In genomic region chr14:32472512-32473472, GRCh38 we compare ENCODE assay signal across 10 cellular contexts.
DNase-seq lines count a peak whose midpoint lies in the region; ATAC-seq, FAIRE-seq and TF ChIP-seq lines count a peak whose summit lies in the region.
"Had no signal": no experiment of that assay in that cellular context is flagged by ENCODE, and none has a peak within 500 bp of the region (broad histone marks: within the 10 kb centered on the region; RNA-seq: fewer than 3 reads in every experiment).

No MANE protein-coding gene starts in this region.

- H3K36me3 Mint-ChIP-seq in MCF 10A (ENCODE audit: insufficient read depth, unreplicated experiment), result peaks cover 10% of the 10 kb centered on the region

- no peak for ATAC-seq in HG03378 (IDR thresholded peaks at IDR 0.05; ENCODE audit: unreplicated experiment)
- ATAC-seq: activated CD8-positive, alpha-beta T cell treated with anti-CD3 and anti-CD28 coated beads for 36 hours had no signal

- peak overlapping the region; percentile 86 for H3K27ac Mint-ChIP-seq in MCF 10A (ENCODE audit: low read depth, unreplicated experiment)
- H3K27ac Mint-ChIP-seq: activated CD8-positive, alpha-beta T cell treated with anti-CD3 and anti-CD28 coated beads for 36 hours; B cell had no signal

- POLR2A ChIA-PET in MCF 10A (lab: Yijun Ruan, JAX), result interaction anchor here (0.6 to 5.2 kb wide), 26 partner anchors 19 to 1265 kb away, joined by 3 to 170 read pairs (median 4); partner anchors contain the start of genes ARHGAP5, DTD2 and HECTD1

- peaks cover 44% of the 10 kb centered on the region for H3K4me1 Mint-ChIP-seq in MCF 10A (ENCODE audit: insufficient read depth, unreplicated experiment)
- H3K4me1 Mint-ChIP-seq: B cell had no signal

- intact Hi-C loops in MCF 10A (cut with micrococcal nuclease), result loop anchor here (1.0 kb wide), 3 partner anchors 35 to 399 kb away; no protein-coding TSS in a partner anchor

- no peak for TF ChIP-seq CTCF in MCF 10A (IDR thresholded peaks at IDR 0.05; ENCODE audit: unreplicated experiment)

- peak; percentile 0 to 26 for DNase-seq in NCI-H2081 (lab: John Stamatoyannopoulos, UW)
- no peak for DNase-seq in NCI-H2081 treated with DMSO at 0.1 percent for 48 hours (lab: John Stamatoyannopoulos, UW)
- DNase-seq in MCF 10A (ENCODE audit: unreplicated experiment), result peak; percentile 11
- DNase-seq in left kidney (ENCODE audit: low read depth, low spot score), result peak; percentile 68
- peak; percentile 18 for DNase-seq in urothelium cell line (ENCODE audit: low spot score)
- no peak for DNase-seq in CD1c-positive myeloid dendritic cell (ENCODE audit: extremely low spot score)
- no peak for DNase-seq in OCI-M1 (lab: John Stamatoyannopoulos, UW)
- DNase-seq: activated CD8-positive, alpha-beta T cell treated with anti-CD3 and anti-CD28 coated beads for 36 hours had no signal

- H3K9me3 Mint-ChIP-seq in MCF 10A (ENCODE audit: unreplicated experiment), result no peaks in the 10 kb centered on the region
- H3K9me3 Mint-ChIP-seq: activated CD8-positive, alpha-beta T cell treated with anti-CD3 and anti-CD28 coated beads for 36 hours had no signal

- H3K27me3 Mint-ChIP-seq in MCF 10A (ENCODE audit: insufficient read depth, unreplicated experiment), result no peaks in the 10 kb centered on the region
- H3K27me3 Mint-ChIP-seq: activated CD8-positive, alpha-beta T cell treated with anti-CD3 and anti-CD28 coated beads for 36 hours; B cell had no signal

- no peak overlapping the region for H3K4me3 Mint-ChIP-seq in MCF 10A (ENCODE audit: unreplicated experiment)
- H3K4me3 Mint-ChIP-seq: activated CD8-positive, alpha-beta T cell treated with anti-CD3 and anti-CD28 coated beads for 36 hours; B cell had no signal

- CTCF ChIA-PET in MCF 10A (lab: Yijun Ruan, JAX), result interaction anchor here (0.5 to 4.7 kb wide), 13 partner anchors 9 to 1244 kb away, joined by 3 to 87 read pairs (median 3); no protein-coding TSS in a partner anchor

- BruUV-seq in MCF 10A (replicated peaks; lab: Mats Ljungman, UMichigan), result TSS peak; percentile 87

- FAIRE-seq in urothelium cell line (lab: Jason Lieb, UNC), result no peak

Comparison
In these comparisons a context has a peak if more than half of its experiments do, and no peak if none do; other contexts are left out.
1. DNase-seq: peak in NCI-H2081 (2 of 2), MCF 10A (single experiment), left kidney (single experiment) and urothelium cell line (single experiment); none in NCI-H2081 treated with DMSO at 0.1 percent for 48 hours (single experiment), CD1c-positive myeloid dendritic cell (single experiment) and OCI-M1 (single experiment).